In genomic region chr7:116686033-116686432, GRCh38 we compare ENCODE assay signal across 18 cellular contexts. TPM values are rescaled to one million over a fixed set of nuclear protein-coding genes. Genes with fewer than 3 reads are reported as not detected.
DNase-seq lines count a peak whose midpoint lies in the region; ATAC-seq, FAIRE-seq and TF ChIP-seq lines count a peak whose summit lies in the region.
"Had no signal": no experiment of that assay in that cellular context is flagged by ENCODE, and none has a peak within 500 bp of the region (broad histone marks: within the 10 kb centered on the region; RNA-seq: fewer than 3 reads in every experiment).

No MANE protein-coding gene starts in this region.

- peaks cover 27% of the 10 kb centered on the region for H3K4me1 Mint-ChIP-seq in Caco-2 (ENCODE audit: low read depth, unreplicated experiment)
- H3K4me1 Mint-ChIP-seq: CD4-positive, alpha-beta memory T cell had no signal

- intact Hi-C loops in Caco-2 (cut with micrococcal nuclease; ENCODE audit: unreplicated experiment): no loop called here
- intact Hi-C loops in IMR-90 (cut with micrococcal nuclease): no loop called here
- intact Hi-C loops in kidney (cut with DNase I): no loop called here

- POLR2A ChIA-PET in Caco-2 (lab: Charles Lee) (no interaction called here), IMR-90 (lab: Charles Lee; ENCODE audit: unreplicated experiment) (no interaction called here)

- H4K8ac ChIP-seq in IMR-90 (ENCODE audit: low read depth in 2 of 2, low read length in 2 of 2): peak overlapping the region in 1 of 2 experiments; percentile 10; a peak in 1 of 4 replicates
- H4K8ac ChIP-seq in neuronal stem cell (ENCODE audit: low read depth, low read length): no peak overlapping the region

- peak overlapping the region; percentile 10 for H3K27ac Mint-ChIP-seq in Caco-2 (ENCODE audit: unreplicated experiment)
- H3K27ac Mint-ChIP-seq: CD4-positive, alpha-beta memory T cell had no signal

- CTCF ChIA-PET in Caco-2 (lab: Charles Lee) (interaction anchor here (0.6 kb wide), 1 partner anchor 14 kb away, joined by 3 read pairs; the partner anchor contains the start of gene MET), IMR-90 (lab: Yijun Ruan, JAX) (no interaction called here)

- H3K23ac ChIP-seq in IMR-90 (ENCODE audit: low read depth, low read length): no peak overlapping the region
- no peak overlapping the region for H3K23ac ChIP-seq in neuronal stem cell (ENCODE audit: low read depth, low read length, poor library complexity)

- no peak for TF ChIP-seq CTCF in Caco-2 (IDR thresholded peaks at IDR 0.05; ENCODE audit: insufficient read depth in 1 of 2, low read depth in 1 of 2, low read length in 1 of 2, severe bottlenecking in 1 of 2, unreplicated experiment in 1 of 2)
- TF ChIP-seq CTCF in IMR-90 (conservative IDR thresholded peaks at IDR 0.05; ENCODE audit: low read depth, low read length): no peak
- no peak for TF ChIP-seq CTCF in epithelial cell of proximal tubule (conservative IDR thresholded peaks at IDR 0.05; ENCODE audit: low read depth, low read length)
- TF ChIP-seq CTCF in kidney (IDR thresholded peaks at IDR 0.05; ENCODE audit: borderline replicate concordance, extremely low read depth, insufficient read depth): no peak

- H3K4me3 Mint-ChIP-seq in Caco-2 (ENCODE audit: unreplicated experiment): no peak overlapping the region
- H3K4me3 Mint-ChIP-seq: CD4-positive, alpha-beta memory T cell had no signal

- no peak overlapping the region for H3K27ac ChIP-seq in IMR-90 (ENCODE audit: insufficient read depth, low read length)
- H3K27ac ChIP-seq in neuronal stem cell (replicated peaks; ENCODE audit: low read length): no peak overlapping the region
- no peak overlapping the region for H3K27ac ChIP-seq in kidney (ENCODE audit: low read depth in 2 of 2, low read length in 2 of 2)
- H3K27ac ChIP-seq: BLaER1 had no signal

- H2BK5ac ChIP-seq in IMR-90 (ENCODE audit: low read depth, low read length, poor library complexity, severe bottlenecking) (peak overlapping the region; percentile 9), neuronal stem cell (ENCODE audit: low read length) (no peak overlapping the region)

- H3K36me3 ChIP-seq in Caco-2 (ENCODE audit: control insufficient read depth, insufficient read depth, low read length) (no peaks in the 10 kb centered on the region), IMR-90 (ENCODE audit: control insufficient read depth, insufficient read depth, low read length) (no peaks in the 10 kb centered on the region), neuronal stem cell (replicated peaks in 1 of 2; ENCODE audit: control insufficient read depth in 2 of 2, insufficient read depth in 2 of 2, low read length in 2 of 2) (no peaks in the 10 kb centered on the region), kidney (ENCODE audit: control insufficient read depth in 1 of 2, insufficient read depth in 2 of 2, low read length in 2 of 2) (no peaks in the 10 kb centered on the region)
- H3K36me3 ChIP-seq: BLaER1 had no signal

- H4K5ac ChIP-seq in IMR-90 (ENCODE audit: low read depth, low read length): no peak overlapping the region; the same call in 1 of the 2 replicates

- no peak overlapping the region for H2BK12ac ChIP-seq in neuronal stem cell (ENCODE audit: low read length)

- H2BK20ac ChIP-seq in IMR-90 (ENCODE audit: low read depth, low read length): no peak overlapping the region

- in situ Hi-C loops in IMR-90 (cut with MboI; ENCODE audit: low sequenced_read_pairs): no loop called here

- H3K4me1 ChIP-seq in Caco-2: peaks cover 8% of the 10 kb centered on the region; the same call in 1 of the 2 replicates
- H3K4me1 ChIP-seq in IMR-90 (ENCODE audit: control insufficient read depth, insufficient read depth, low read length): peaks cover 8% of the 10 kb centered on the region
- peaks cover 4 to 12% of the 10 kb centered on the region in 2 donors for H3K4me1 ChIP-seq in neuronal stem cell (ENCODE audit: control insufficient read depth in 2 of 2, insufficient read depth in 1 of 2, low read depth in 1 of 2, low read length in 2 of 2)
- no peaks in the 10 kb centered on the region for H3K4me1 ChIP-seq in kidney (ENCODE audit: control insufficient read depth in 1 of 2, insufficient read depth in 1 of 2, low read depth in 1 of 2, low read length in 2 of 2)

- H3K18ac ChIP-seq in IMR-90 (ENCODE audit: low read depth, low read length): no peak overlapping the region; the same call in 1 of the 2 replicates
- peak overlapping the region; percentile 68 for H3K18ac ChIP-seq in neuronal stem cell (ENCODE audit: low read length)

- H3K36me3 Mint-ChIP-seq in Caco-2 (ENCODE audit: insufficient read depth, unreplicated experiment): peaks cover 26% of the 10 kb centered on the region
- H3K36me3 Mint-ChIP-seq: CD4-positive, alpha-beta memory T cell had no signal

- FAIRE-seq in kidney (lab: Jason Lieb, UNC): no peak
- FAIRE-seq: D721Med, GM12892, HTR-8/SVneo, RCC 7860 had no signal

- H3K4me3 ChIP-seq in Caco-2 (ENCODE audit: low read depth, low read length) (no peak overlapping the region), IMR-90 (ENCODE audit: insufficient read depth, low read depth, low read length) (no peak overlapping the region), epithelial cell of proximal tubule (ENCODE audit: low read depth, low read length) (peak overlapping the region; percentile 29), neuronal stem cell (ENCODE audit: low read length in 2 of 2) (no peak overlapping the region), kidney (ENCODE audit: low read length in 2 of 2) (no peak overlapping the region)
- H3K4me3 ChIP-seq: BLaER1 had no signal

- no peak overlapping the region; the same call in 1 of the 2 replicates for H2AK5ac ChIP-seq in IMR-90 (ENCODE audit: low read depth, low read length)
- H2AK5ac ChIP-seq in neuronal stem cell (ENCODE audit: low read depth, low read length): no peak overlapping the region

- BruUV-seq in Caco-2 (replicated peaks; lab: Mats Ljungman, UMichigan) (no TSS peak), IMR-90 (replicated peaks; lab: Mats Ljungman, UMichigan) (no TSS peak)

- H3K27me3 ChIP-seq in Caco-2 (replicated peaks; ENCODE audit: control insufficient read depth, insufficient read depth, low read length) (no peaks in the 10 kb centered on the region), IMR-90 (ENCODE audit: control insufficient read depth, insufficient read depth, low read length) (no peaks in the 10 kb centered on the region), neuronal stem cell (ENCODE audit: control insufficient read depth in 3 of 3, insufficient read depth in 3 of 3, low read depth in 1 of 3, low read length in 3 of 3) (peaks cover 0 to 13% (median 0%) of the 10 kb centered on the region in 3 experiments)
- H3K27me3 ChIP-seq: BLaER1 had no signal

- no peak overlapping the region for H3K56ac ChIP-seq in IMR-90 (ENCODE audit: extremely low read depth, insufficient read depth, low read length)

- no peaks in the 10 kb centered on the region for H4K20me1 ChIP-seq in IMR-90 (ENCODE audit: insufficient read depth, low read length)
- H4K20me1 ChIP-seq: BLaER1 had no signal

- TF ChIP-seq POLR2A in IMR-90 (IDR thresholded peaks at IDR 0.05; ENCODE audit: low read depth, low read length): no peak

- H3K79me1 ChIP-seq in IMR-90 (ENCODE audit: low read depth in 1 of 2, low read length in 2 of 2) (peaks cover 29 to 32% of the 10 kb centered on the region in 2 experiments), neuronal stem cell (ENCODE audit: low read depth, low read length) (no peaks in the 10 kb centered on the region)

- ATAC-seq in IMR-90 (ENCODE audit: low read depth) (no peak), GM21367 (IDR thresholded peaks at IDR 0.05; ENCODE audit: unreplicated experiment) (no peak)

- no peak overlapping the region; the same call in 1 of the 2 replicates for H4K91ac ChIP-seq in IMR-90 (ENCODE audit: insufficient read depth, low read depth, low read length)
- H4K91ac ChIP-seq in neuronal stem cell (ENCODE audit: low read depth, low read length, poor library complexity): no peak overlapping the region

- H2AFZ ChIP-seq in IMR-90 (replicated peaks; ENCODE audit: low read length, poor library complexity) (no peak overlapping the region), neuronal stem cell (ENCODE audit: low read length) (no peak overlapping the region)

- DNase-seq in Caco-2 (no peak), IMR-90 (no peak), epithelial cell of proximal tubule (ENCODE audit: low read depth) (no peak), neuronal stem cell (ENCODE audit: low spot score) (no peak), NCI-H1092 (lab: John Stamatoyannopoulos, UW) (no peak), kidney (no peak), middle frontal gyrus (ENCODE audit: extremely low spot score, low spot score) (no peak)
- DNase-seq: CD4-positive, alpha-beta memory T cell; NCI-H1105; NCI-H2081 treated with DMSO at 0.1 percent for 48 hours; NCI-H446 treated with DMSO at 0.1 percent for 48 hours; SHP77 treated with DMSO at 0.1 percent for 48 hours had no signal

- H3K14ac ChIP-seq in IMR-90 (replicated peaks; ENCODE audit: low read depth, low read length) (peak overlapping the region; percentile 19; the same call in 1 of the 2 replicates), neuronal stem cell (ENCODE audit: low read length) (no peak overlapping the region)

- H3K9me1 ChIP-seq in IMR-90 (ENCODE audit: insufficient read depth, low read length): no peaks in the 10 kb centered on the region; the same call in 1 of the 2 replicates

- dilution Hi-C loops in IMR-90 (cut with HindIII; ENCODE audit: low sequenced_read_pairs, unreplicated experiment): no loop called here

- no peak overlapping the region for H3K9ac ChIP-seq in IMR-90 (ENCODE audit: low read depth, low read length)
- H3K9ac ChIP-seq in neuronal stem cell (ENCODE audit: low read depth, low read length, poor library complexity): no peak overlapping the region
- no peak overlapping the region for H3K9ac ChIP-seq in kidney (ENCODE audit: low read length in 2 of 2)
- H3K9ac ChIP-seq: BLaER1 had no signal

- no peaks in the 10 kb centered on the region for H3K27me3 Mint-ChIP-seq in Caco-2 (ENCODE audit: insufficient read depth, unreplicated experiment)

- TF ChIP-seq RAD21 in IMR-90 (IDR thresholded peaks at IDR 0.05; ENCODE audit: low read length): no peak

- 96% methylated on average over 3 of the region's 3 CpGs; no CpG with 5 or more reads in 1 of the 2 experiments for WGBS in IMR-90 (ENCODE audit: extremely low coverage in 2 of 2, insufficient read length in 1 of 2), 2 experiments
- WGBS in neuronal stem cell (ENCODE audit: extremely low coverage in 2 of 2, insufficient read length in 2 of 2, insufficient replicate concordance in 1 of 2), 2 donors: no CpG with 5 or more reads among the region's 3 CpGs

- peak overlapping the region; percentile 9 for H2AK9ac ChIP-seq in IMR-90 (replicated peaks; ENCODE audit: low read depth, low read length, poor library complexity)

- H2BK120ac ChIP-seq in IMR-90 (ENCODE audit: low read depth, low read length) (peak overlapping the region; percentile 36), neuronal stem cell (ENCODE audit: low read depth, low read length) (no peak overlapping the region)

- H3K9me3 Mint-ChIP-seq in Caco-2 (ENCODE audit: unreplicated experiment): peaks cover 15% of the 10 kb centered on the region

- H3K9me3 ChIP-seq in Caco-2 (no peaks in the 10 kb centered on the region; the same call in 1 of the 2 replicates), IMR-90 (ENCODE audit: control insufficient read depth, insufficient read depth, low read length) (no peaks in the 10 kb centered on the region), neuronal stem cell (replicated peaks in 1 of 2; ENCODE audit: control insufficient read depth in 2 of 2, insufficient read depth in 1 of 2, low read depth in 1 of 2, low read length in 2 of 2) (no peaks in the 10 kb centered on the region), kidney (ENCODE audit: control insufficient read depth in 1 of 2, low read length in 2 of 2) (no peaks in the 10 kb centered on the region)
- H3K9me3 ChIP-seq: BLaER1 had no signal

- peak overlapping the region; percentile 16; the same call in 1 of the 3 replicates for H2BK15ac ChIP-seq in IMR-90 (ENCODE audit: low read depth, low read length)
- no peak overlapping the region for H2BK15ac ChIP-seq in neuronal stem cell (ENCODE audit: low read length)

- H3K4me2 ChIP-seq in IMR-90 (ENCODE audit: low read depth, low read length) (no peak overlapping the region), neuronal stem cell (ENCODE audit: insufficient read depth, low read length, poor library complexity, severe bottlenecking) (no peak overlapping the region)
- H3K4me2 ChIP-seq: BLaER1 had no signal

- peak overlapping the region; percentile 7; the same call in 1 of the 2 replicates for H3K4ac ChIP-seq in IMR-90 (ENCODE audit: low read depth, low read length)
- no peak overlapping the region for H3K4ac ChIP-seq in neuronal stem cell (ENCODE audit: low read length)

RNA-seq across cellular contexts. Expression of gene MET, which starts 14.0 kb away (rescaled TPM):
- total RNA-seq in Caco-2 (2022) (72.6 and 82.9 TPM in 2 replicates), IMR-90 (2012; rRNA removed) (68.0 and 84.6 TPM in 2 replicates), epithelial cell of proximal tubule (155 and 164 TPM in 2 replicates), kidney (225 TPM)
- polyA plus RNA-seq in IMR-90 (2012; rRNA removed) (14.5 and 15.0 TPM in 2 replicates), kidney (ENCODE audit: insufficient read depth, low read depth, low replicate concordance) (13.4 TPM)
- 7.0 and 7.9 TPM in 2 replicates for polyA plus RNA-seq in IMR-90 (2012; cell fraction: cytosol; rRNA removed)
- polyA plus RNA-seq in IMR-90 (2012; cell fraction: nucleus; rRNA removed; ENCODE audit: low replicate concordance): 3.0 and 10.6 TPM in 2 replicates
- polyA plus RNA-seq in neuronal stem cell (2013, experiment 1 of 2): 1.2 TPM
- polyA plus RNA-seq in neuronal stem cell (2013, experiment 2 of 2): 0.72 TPM
- polyA plus RNA-seq: CD4-positive, alpha-beta memory T cell had no signal
